ENCODE assay signal across 12 cellular contexts in the genomic region with DNA sequence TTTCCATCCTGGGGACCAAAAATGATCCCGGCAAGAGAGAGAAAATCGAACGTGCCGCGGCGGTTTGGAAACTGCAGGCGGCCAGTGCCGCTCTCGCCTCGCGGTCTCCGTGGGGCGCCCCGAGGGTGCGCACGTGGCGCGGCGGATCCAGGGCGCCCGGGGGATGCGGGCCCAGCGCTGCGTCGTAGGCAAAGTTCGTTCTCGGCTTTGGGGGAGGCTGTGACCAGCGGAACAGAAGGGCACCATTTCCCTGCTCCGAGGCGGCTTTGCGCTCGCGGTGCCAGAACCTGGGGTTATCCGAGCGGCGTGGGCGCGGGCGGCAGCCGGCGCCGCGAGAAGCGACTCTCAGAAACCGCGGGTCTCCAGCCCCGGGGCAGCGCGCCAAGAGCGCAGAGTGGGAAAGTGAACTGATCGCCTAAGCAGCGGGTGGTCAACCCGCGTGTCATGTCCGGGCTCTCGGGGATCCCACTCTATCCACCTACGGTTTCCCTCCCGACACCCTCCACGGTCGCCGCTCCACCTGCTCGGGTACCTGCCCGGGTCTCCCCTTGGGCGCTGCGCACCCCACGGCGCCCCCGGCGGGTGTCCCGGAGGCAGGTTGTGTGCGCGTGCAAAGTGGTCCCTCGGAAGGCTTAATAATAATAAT. TPM values are rescaled to one million over a fixed set of nuclear protein-coding genes. Genes with fewer than 3 reads are reported as not detected.
DNase-seq lines count a peak whose midpoint lies in the region; ATAC-seq and TF ChIP-seq lines count a peak whose summit lies in the region.
"Had no signal": no experiment of that assay in that cellular context is flagged by ENCODE, and none has a peak within 500 bp of the region (broad histone marks: within the 10 kb centered on the region; RNA-seq: fewer than 3 reads in every experiment).

No MANE protein-coding gene starts in this region.

- no peaks in the 10 kb centered on the region for H3K4me1 Mint-ChIP-seq in immature natural killer cell

- H3K27ac ChIP-seq in hepatocyte (no peak overlapping the region), trophoblast cell (ENCODE audit: low read depth, low read length) (no peak overlapping the region)
- H3K27ac ChIP-seq: epithelial cell of prostate, RWPE1 had no signal

- no peak overlapping the region for H2BK120ac ChIP-seq in trophoblast cell (ENCODE audit: insufficient read depth, low read length, poor library complexity)

- DNase-seq in H7 (peak; percentile 63), NCI-H69 (lab: John Stamatoyannopoulos, UW) (peak; percentile 45), hepatocyte (ENCODE audit: low spot score) (no peak), trophoblast cell (no peak), immature natural killer cell (no peak), SIG-M5 treated with dmso at 0.1 percent for 504 hours (lab: John Stamatoyannopoulos, UW; ENCODE audit: unreplicated experiment) (no peak)
- no peak for DNase-seq in activated T-cell treated with anti-CD3 and anti-CD28 coated beads, Interleukin-2, amount 50 U/mL, for 1 hour

- no peak overlapping the region for H4K8ac ChIP-seq in trophoblast cell (ENCODE audit: low read depth, low read length)

- H3K18ac ChIP-seq in trophoblast cell (ENCODE audit: low read length) = no peak overlapping the region

- no peaks in the 10 kb centered on the region for H3K9me2 ChIP-seq in hepatocyte (replicated peaks; ENCODE audit: insufficient read depth)

- TF ChIP-seq CTCF in hepatocyte (IDR thresholded peaks at IDR 0.05; ENCODE audit: poor library complexity) = no peak

- H3K27me3 ChIP-seq in H7 (ENCODE audit: control insufficient read depth, insufficient read depth, low read length) (peaks cover 59% of the 10 kb centered on the region), hepatocyte (peaks cover 91% of the 10 kb centered on the region), trophoblast cell (ENCODE audit: insufficient read depth, low read length) (peaks cover 42% of the 10 kb centered on the region)

- H3K4me3 ChIP-seq in H7 (ENCODE audit: insufficient read depth, low read depth, low read length) (peak overlapping the region; percentile 50), hepatocyte (no peak overlapping the region), trophoblast cell (ENCODE audit: low read depth, low read length) (no peak overlapping the region)

- H3K27me3 Mint-ChIP-seq in immature natural killer cell (ENCODE audit: low read depth in 3 of 3) = peaks cover 8 to 23% (median 14%) of the 10 kb centered on the region in 3 donors

- no peaks in the 10 kb centered on the region for H3K79me1 ChIP-seq in trophoblast cell (ENCODE audit: low read length)

- H3K36me3 Mint-ChIP-seq in immature natural killer cell = no peaks in the 10 kb centered on the region

- H3K4me3 Mint-ChIP-seq in immature natural killer cell = no peak overlapping the region
- H3K4me3 Mint-ChIP-seq: stimulated activated naive CD8-positive, alpha-beta T cell treated with anti-CD3 and anti-CD28 coated beads, Interleukin-15, Interleukin-2, amounts not matched to agents 100 ng/mL and 50 ng/mL, for 24 hours had no signal

- H3K27ac Mint-ChIP-seq in immature natural killer cell = no peak overlapping the region
- H3K27ac Mint-ChIP-seq: stimulated activated naive CD8-positive, alpha-beta T cell treated with anti-CD3 and anti-CD28 coated beads, Interleukin-15, Interleukin-2, amounts not matched to agents 100 ng/mL and 50 ng/mL, for 24 hours had no signal

- H2AFZ ChIP-seq in hepatocyte (no peak overlapping the region), trophoblast cell (ENCODE audit: insufficient read depth, low read length, poor library complexity) (no peak overlapping the region)

- ATAC-seq in GM21723 (IDR thresholded peaks at IDR 0.05; ENCODE audit: unreplicated experiment) = no peak

- H3K79me2 ChIP-seq in hepatocyte = no peaks in the 10 kb centered on the region
- no peaks in the 10 kb centered on the region for H3K79me2 ChIP-seq in trophoblast cell (ENCODE audit: control insufficient read depth, insufficient read depth, low read length, poor library complexity)

- no peak overlapping the region for H3K23ac ChIP-seq in trophoblast cell (ENCODE audit: low read length)

- no peak overlapping the region for H4K91ac ChIP-seq in trophoblast cell (ENCODE audit: low read depth, low read length)

- no peak overlapping the region for H3K14ac ChIP-seq in trophoblast cell (ENCODE audit: low read length)

- no peak overlapping the region for H2AK5ac ChIP-seq in trophoblast cell (ENCODE audit: low read length)

- no peak overlapping the region for H3K4ac ChIP-seq in trophoblast cell (ENCODE audit: low read depth, low read length)

- no peak overlapping the region for H4K12ac ChIP-seq in trophoblast cell (ENCODE audit: low read depth, low read length)

- H3K4me2 ChIP-seq in hepatocyte (peak overlapping the region; percentile 86), trophoblast cell (ENCODE audit: low read length) (peak overlapping the region; percentile 15)

- no peak overlapping the region for H2BK12ac ChIP-seq in trophoblast cell (ENCODE audit: low read length)

- 1% methylated on average over 68 of the region's 73 CpGs for WGBS in hepatocyte (ENCODE audit: low lambda C conversion rate, missing lambda C conversion rate)
- no CpG with 5 or more reads among the region's 73 CpGs for WGBS in trophoblast cell (ENCODE audit: extremely low coverage, insufficient coverage, insufficient read length)

- H3K9ac ChIP-seq in trophoblast cell (ENCODE audit: low read length) = no peak overlapping the region

- H3K36me3 ChIP-seq in H7 (replicated peaks; ENCODE audit: control insufficient read depth, insufficient read depth, low read length) = no peaks in the 10 kb centered on the region
- no peaks in the 10 kb centered on the region for H3K36me3 ChIP-seq in hepatocyte (replicated peaks; ENCODE audit: insufficient read depth, low read depth)
- no peaks in the 10 kb centered on the region for H3K36me3 ChIP-seq in trophoblast cell (ENCODE audit: control insufficient read depth in 1 of 2, insufficient read depth in 2 of 2, low read length in 2 of 2)

- peaks cover 12% of the 10 kb centered on the region for H3K4me1 ChIP-seq in hepatocyte (ENCODE audit: insufficient read depth)
- H3K4me1 ChIP-seq in trophoblast cell (ENCODE audit: control insufficient read depth in 1 of 2, insufficient read depth in 2 of 2, low read length in 2 of 2) = peaks cover 0 to 4% of the 10 kb centered on the region in 2 experiments

- H3K9me3 Mint-ChIP-seq in immature natural killer cell = no peaks in the 10 kb centered on the region
- H3K9me3 Mint-ChIP-seq: stimulated activated naive CD8-positive, alpha-beta T cell treated with anti-CD3 and anti-CD28 coated beads, Interleukin-15, Interleukin-2, amounts not matched to agents 100 ng/mL and 50 ng/mL, for 24 hours had no signal

- no peaks in the 10 kb centered on the region for H4K20me1 ChIP-seq in hepatocyte (ENCODE audit: insufficient read depth, poor library complexity, severe bottlenecking)

- H2BK5ac ChIP-seq in trophoblast cell (ENCODE audit: low read depth, low read length, poor library complexity) = no peak overlapping the region

- H3K9me3 ChIP-seq in hepatocyte (ENCODE audit: low read depth) = no peaks in the 10 kb centered on the region
- peaks cover 4% of the 10 kb centered on the region for H3K9me3 ChIP-seq in trophoblast cell (ENCODE audit: insufficient read depth, low read depth, low read length)

RNA-seq across cellular contexts. Expression of a gene that starts 1.1 kb away (rescaled TPM):
- 1.4 and 1.9 TPM in 2 replicates for total RNA-seq in H7 (2014; rRNA removed; shearing (Covaris generic))
- 0.13 TPM in 1 of 2 replicates, not detected in the other for total RNA-seq in hepatocyte
- polyA plus RNA-seq in hepatocyte = not detected in 2 replicates
- polyA plus RNA-seq in trophoblast cell (2013) = 0.22 TPM in 2 replicates
- not detected for polyA plus RNA-seq in immature natural killer cell
- total RNA-seq: LHCN-M2 had no signal

Comparison
In these comparisons a context has a peak if more than half of its experiments do, and no peak if none do; other contexts are left out.
1. DNase-seq: peak in H7 (single experiment) and NCI-H69 (single experiment); none in hepatocyte (single experiment), trophoblast cell (0 of 2), activated T-cell treated with anti-CD3 and anti-CD28 coated beads, Interleukin-2, amount 50 U/mL, for 1 hour (single experiment), immature natural killer cell (0 of 3) and SIG-M5 treated with dmso at 0.1 percent for 504 hours (single experiment).